Comparison of ENCODE assay signal across 16 cellular contexts in the genomic region with DNA sequence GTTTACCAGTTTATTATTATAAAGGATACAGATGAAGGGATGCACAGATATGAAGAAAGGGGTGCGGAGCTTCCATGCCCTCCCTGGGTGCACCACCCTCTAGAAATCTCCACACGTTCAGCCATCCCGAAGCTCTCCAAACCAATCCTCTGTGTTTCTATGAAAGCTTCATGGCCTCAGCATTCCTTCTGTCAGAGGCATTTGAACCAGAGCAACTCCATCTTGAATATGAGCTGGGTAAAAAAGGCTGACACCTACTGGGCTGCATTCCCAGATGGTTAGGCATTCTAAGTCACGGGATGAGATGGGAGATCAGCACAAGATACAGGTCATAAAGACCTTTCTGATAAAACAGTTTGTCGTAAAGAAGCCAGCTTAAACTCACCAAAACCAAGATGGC. TPM values are rescaled to one million over a fixed set of nuclear protein-coding genes. Genes with fewer than 3 reads are reported as not detected.
A peak's percentile ranks its signal among the peaks of the same experiment; 100 is the strongest.
DNase-seq lines count a peak whose midpoint lies in the region; ATAC-seq and TF ChIP-seq lines count a peak whose summit lies in the region.
"Had no signal": no experiment of that assay in that cellular context is flagged by ENCODE, and none has a peak within 500 bp of the region (broad histone marks: within the 10 kb centered on the region; RNA-seq: fewer than 3 reads in every experiment).

No MANE protein-coding gene starts in this region.

- H3K27ac Mint-ChIP-seq in memory B cell (peak overlapping the region; percentile 41), Caco-2 (ENCODE audit: unreplicated experiment) (no peak overlapping the region), type B pancreatic cell (no peak overlapping the region)
- H3K27ac Mint-ChIP-seq: CD8-positive, alpha-beta T cell; GM23338 had no signal

- intact Hi-C loops in posterior vena cava (cut with DNase I): no loop called here
- intact Hi-C loops in Caco-2 (cut with micrococcal nuclease; ENCODE audit: unreplicated experiment): no loop called here

- H3K9ac ChIP-seq in OCI-LY1 (ENCODE audit: low read length): no peak overlapping the region
- H3K9ac ChIP-seq: BLaER1, KMS-11 had no signal

- TF ChIP-seq CTCF in OCI-LY1 (IDR thresholded peaks at IDR 0.05; ENCODE audit: low read length) (no peak), Caco-2 (IDR thresholded peaks at IDR 0.05; ENCODE audit: insufficient read depth in 1 of 2, low read depth in 1 of 2, low read length in 1 of 2, severe bottlenecking in 1 of 2, unreplicated experiment in 1 of 2) (no peak), type B pancreatic cell (conservative IDR thresholded peaks at IDR 0.05) (no peak)

- POLR2A ChIA-PET in Caco-2 (lab: Charles Lee): no interaction called here

- H3K36me3 ChIP-seq in OCI-LY1 (ENCODE audit: insufficient read depth, low read length) (no peaks in the 10 kb centered on the region), Caco-2 (ENCODE audit: control insufficient read depth, insufficient read depth, low read length) (no peaks in the 10 kb centered on the region)

- H3K4me3 ChIP-seq in OCI-LY1 (ENCODE audit: low read depth, low read length, poor library complexity, severe bottlenecking): no peak overlapping the region
- H3K4me3 ChIP-seq in Caco-2 (ENCODE audit: low read depth, low read length): no peak overlapping the region
- H3K4me3 ChIP-seq: BLaER1, GM23338 had no signal

- H3K27me3 Mint-ChIP-seq in memory B cell: no peaks in the 10 kb centered on the region
- no peaks in the 10 kb centered on the region for H3K27me3 Mint-ChIP-seq in Caco-2 (ENCODE audit: insufficient read depth, unreplicated experiment)
- H3K27me3 Mint-ChIP-seq in type B pancreatic cell: no peaks in the 10 kb centered on the region

- BruUV-seq in Caco-2 (replicated peaks; lab: Mats Ljungman, UMichigan): no TSS peak

- no peaks in the 10 kb centered on the region for H3F3A ChIP-seq in OCI-LY1 (ENCODE audit: insufficient read depth, low read length)

- H3K9me3 ChIP-seq in OCI-LY1 (ENCODE audit: low read length) (peaks cover 11% of the 10 kb centered on the region), Caco-2 (peaks cover 16% of the 10 kb centered on the region)

- no peaks in the 10 kb centered on the region for H3K9me2 ChIP-seq in OCI-LY1 (ENCODE audit: low read depth, low read length)

- ATAC-seq in memory B cell (ENCODE audit: low read depth): no peak
- ATAC-seq: CD8-positive, alpha-beta T cell; GM23338 had no signal

- H3K36me3 Mint-ChIP-seq in memory B cell: peaks cover 2% of the 10 kb centered on the region
- H3K36me3 Mint-ChIP-seq in Caco-2 (ENCODE audit: insufficient read depth, unreplicated experiment): no peaks in the 10 kb centered on the region
- no peaks in the 10 kb centered on the region for H3K36me3 Mint-ChIP-seq in type B pancreatic cell
- H3K36me3 Mint-ChIP-seq: CD8-positive, alpha-beta T cell had no signal

- CTCF ChIA-PET in Caco-2 (lab: Charles Lee): no interaction called here

- peak overlapping the region; percentile 63 for H3K27ac ChIP-seq in OCI-LY1 (ENCODE audit: low read depth, low read length, poor library complexity, severe bottlenecking)
- H3K27ac ChIP-seq: BLaER1, KMS-11 had no signal

- no peaks in the 10 kb centered on the region for H3K79me2 ChIP-seq in OCI-LY1 (ENCODE audit: insufficient read depth, low read length)

- no peaks in the 10 kb centered on the region for H4K20me1 ChIP-seq in OCI-LY1 (ENCODE audit: insufficient read depth, low read length)
- H4K20me1 ChIP-seq: BLaER1 had no signal

- H3K4me1 ChIP-seq in OCI-LY1 (ENCODE audit: insufficient read depth, low read length, severe bottlenecking) (peaks cover 23% of the 10 kb centered on the region), Caco-2 (no peaks in the 10 kb centered on the region)

- H3K27me3 ChIP-seq in OCI-LY1 (ENCODE audit: insufficient read depth, low read length) (no peaks in the 10 kb centered on the region), Caco-2 (replicated peaks; ENCODE audit: control insufficient read depth, insufficient read depth, low read length) (no peaks in the 10 kb centered on the region)
- H3K27me3 ChIP-seq: BLaER1 had no signal

- DNase-seq in EH (ENCODE audit: low read depth) (peak; percentile 30), memory B cell (ENCODE audit: low spot score in 2 of 2) (no peak), posterior vena cava (ENCODE audit: low spot score) (peak; percentile 5), DMS153 treated with DMSO at 0.1 percent for 48 hours (lab: John Stamatoyannopoulos, UW; ENCODE audit: unreplicated experiment) (no peak), Caco-2 (no peak), type B pancreatic cell (ENCODE audit: extremely low spot score, unreplicated experiment) (no peak)
- DNase-seq in stimulated activated naive CD4-positive, alpha-beta T cell treated with Interleukin-2 at 50 U/mL for 16 hours (lab: John Stamatoyannopoulos, UW): no peak
- DNase-seq: AML-193; CD8-positive, alpha-beta T cell; DMS 273 treated with DMSO at 0.1 percent for 48 hours; GDM1; HCEC 1CT had no signal

- H3K4me3 Mint-ChIP-seq in memory B cell (no peak overlapping the region), Caco-2 (ENCODE audit: unreplicated experiment) (no peak overlapping the region), type B pancreatic cell (no peak overlapping the region)
- H3K4me3 Mint-ChIP-seq: CD8-positive, alpha-beta T cell; GM23338 had no signal

- H3K4me2 ChIP-seq in OCI-LY1 (ENCODE audit: low read length): no peak overlapping the region
- H3K4me2 ChIP-seq: BLaER1, GM23338, KMS-11 had no signal

- peaks cover 3% of the 10 kb centered on the region for H3K4me1 Mint-ChIP-seq in memory B cell
- no peaks in the 10 kb centered on the region for H3K4me1 Mint-ChIP-seq in Caco-2 (ENCODE audit: low read depth, unreplicated experiment)
- H3K4me1 Mint-ChIP-seq in type B pancreatic cell (ENCODE audit: unreplicated experiment): no peaks in the 10 kb centered on the region
- H3K4me1 Mint-ChIP-seq: GM23338 had no signal

- peaks cover 3% of the 10 kb centered on the region for H3K9me3 Mint-ChIP-seq in memory B cell
- H3K9me3 Mint-ChIP-seq in Caco-2 (ENCODE audit: unreplicated experiment): peaks cover 18% of the 10 kb centered on the region
- no peaks in the 10 kb centered on the region for H3K9me3 Mint-ChIP-seq in type B pancreatic cell

- 0 out of 2 replicates have a peak overlapping the region, but pooled peaks have one; percentile 92 for H2AFZ ChIP-seq in OCI-LY1 (ENCODE audit: low read length)
- H2AFZ ChIP-seq: GM23338 had no signal

RNA-seq across cellular contexts. Expression of gene GPCPD1, which starts 24.1 kb away (rescaled TPM):
- total RNA-seq in posterior vena cava: 10 to 100 TPM; 39.6 to 64.4 TPM
- 23.5 and 25.8 TPM in 2 replicates for total RNA-seq in Caco-2 (2022)
- 31.0 and 37.5 TPM in 2 replicates for total RNA-seq in type B pancreatic cell (ENCODE audit: low replicate concordance)

Comparison
In these comparisons a context has a peak if more than half of its experiments do, and no peak if none do; other contexts are left out.
1. DNase-seq: peak in EH (single experiment) and posterior vena cava (single experiment); none in memory B cell (0 of 2), DMS153 treated with DMSO at 0.1 percent for 48 hours (single experiment), Caco-2 (0 of 2), stimulated activated naive CD4-positive, alpha-beta T cell treated with Interleukin-2 at 50 U/mL for 16 hours (single experiment) and type B pancreatic cell (single experiment).